8 cellular contexts compared by ENCODE assay signal in the genomic region with DNA sequence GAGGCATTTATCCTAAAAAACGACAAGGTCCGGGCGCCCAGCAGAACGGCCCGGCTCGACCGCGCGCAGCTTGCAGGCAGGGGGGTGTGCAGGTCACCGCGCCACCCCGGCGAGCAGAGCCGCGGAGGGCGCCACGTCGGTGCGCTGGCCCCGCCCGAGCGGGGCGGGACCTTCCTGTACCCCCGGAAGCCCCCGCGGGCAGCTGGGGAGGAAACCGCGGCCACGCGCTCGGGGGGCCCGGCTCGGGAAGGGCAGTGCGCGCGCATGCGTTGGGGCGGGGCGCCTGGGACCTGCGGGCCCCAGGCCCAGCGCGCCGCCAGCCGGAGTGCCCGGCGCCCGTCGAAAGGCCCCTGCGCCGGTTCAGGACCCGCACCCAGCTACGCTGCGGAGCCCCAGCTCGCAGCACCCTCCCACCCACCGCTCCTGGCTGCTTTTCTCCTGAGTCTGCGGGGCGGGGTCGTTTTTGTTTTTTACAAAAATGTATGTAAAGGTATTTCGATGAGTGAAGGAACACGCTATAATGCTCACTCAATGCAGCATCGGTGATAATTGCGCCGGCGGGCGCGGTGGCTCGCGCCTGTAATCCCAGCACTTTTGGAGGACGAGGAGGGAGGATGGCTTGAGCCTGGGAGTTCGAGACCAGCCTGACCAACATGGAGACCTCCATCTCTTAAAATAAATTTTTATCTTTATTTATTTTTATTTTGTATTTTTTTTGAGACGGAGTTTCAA. TPM values are rescaled to one million over a fixed set of nuclear protein-coding genes. Genes with fewer than 3 reads are reported as not detected.
A peak's percentile ranks its signal among the peaks of the same experiment; 100 is the strongest.
DNase-seq lines count a peak whose midpoint lies in the region; ATAC-seq and TF ChIP-seq lines count a peak whose summit lies in the region.

No MANE protein-coding gene starts in this region.

- H3K4me3 ChIP-seq in coronary artery (peak overlapping the region; percentile 77), lung (peak overlapping the region; percentile 38)

- peak; percentile 69 for ATAC-seq in GM18502 (IDR thresholded peaks at IDR 0.05; ENCODE audit: poor library complexity, unreplicated experiment)
- peak; percentile 52 for ATAC-seq in HG03025 (IDR thresholded peaks at IDR 0.05; ENCODE audit: low FRiP score, unreplicated experiment)
- ATAC-seq in lung (ENCODE audit: insufficient read depth, low FRiP score), result peak; percentile 89

- DNase-seq in activated CD4-positive, alpha-beta T cell treated with anti-CD3 and anti-CD28 coated beads for 24 hours (ENCODE audit: low read depth in 2 of 2), result peak; percentile 74 to 77
- DNase-seq in coronary artery (ENCODE audit: low spot score) (no peak), lung (ENCODE audit: low spot score) (peak; percentile 65), NCI-H1930 (lab: John Stamatoyannopoulos, UW) (no peak), occipital lobe (lab: John Stamatoyannopoulos, UW) (no peak)
- peak; percentile 75 for DNase-seq in stimulated activated CD8-positive, alpha-beta memory T cell treated with anti-CD3 and anti-CD28 coated beads, Interleukin-12 subunit alpha, Interleukin-12 subunit beta, amount 100 ng/mL, for 1 hour (ENCODE audit: low read depth)

- no peaks in the 10 kb centered on the region for H3K9me3 ChIP-seq in lung (ENCODE audit: control insufficient read depth in 2 of 2, insufficient read depth in 1 of 2, low read length in 1 of 2)

- H3K4me1 ChIP-seq in lung (ENCODE audit: control insufficient read depth in 2 of 2, insufficient read depth in 2 of 2, low read length in 2 of 2), result no peaks in the 10 kb centered on the region

- WGBS in lung, 2 donors, result 1 to 2% methylated on average over 59 to 71 of the region's 71 CpGs

- H3K27ac ChIP-seq in coronary artery (peak overlapping the region; percentile 52 to 70), lung (ENCODE audit: low read depth in 1 of 2, low read length in 1 of 2) (peak overlapping the region; percentile 37 to 57)

- no peaks in the 10 kb centered on the region for H3K27me3 ChIP-seq in lung (ENCODE audit: control insufficient read depth, insufficient read depth)

- TF ChIP-seq CTCF in coronary artery (IDR thresholded peaks at IDR 0.05), result no peak
- TF ChIP-seq CTCF in lung (IDR thresholded peaks at IDR 0.05; ENCODE audit: control extremely low read depth, extremely low read depth), result no peak

- no peaks in the 10 kb centered on the region for H3K36me3 ChIP-seq in lung (ENCODE audit: control insufficient read depth in 2 of 2, insufficient read depth in 2 of 2, low read length in 2 of 2)

RNA-seq across cellular contexts. Expression of gene POMC, which starts 47.7 kb away (rescaled TPM):
- total RNA-seq in lung, result 1 to 10 TPM; 3.2 to 3.7 TPM
- polyA plus RNA-seq in lung, result 1 to 10 TPM; 3.9 to 4.2 TPM
- total RNA-seq in occipital lobe, result 0.78 TPM

Comparison
In these comparisons a context has a peak if more than half of its experiments do, and no peak if none do; other contexts are left out.
1. DNase-seq: peak in activated CD4-positive, alpha-beta T cell treated with anti-CD3 and anti-CD28 coated beads for 24 hours (2 of 2), lung (single experiment) and stimulated activated CD8-positive, alpha-beta memory T cell treated with anti-CD3 and anti-CD28 coated beads, Interleukin-12 subunit alpha, Interleukin-12 subunit beta, amount 100 ng/mL, for 1 hour (single experiment); none in coronary artery (single experiment), NCI-H1930 (0 of 2) and occipital lobe (single experiment).
2. Peak in every context shown above with its lines, with median percentiles within 50 percentile points of each other: ATAC-seq.